8 cellular contexts compared by ENCODE assay signal in genomic region chr9:34177906-34178697, GRCh38. TPM values are rescaled to one million over a fixed set of nuclear protein-coding genes. Genes with fewer than 3 reads are reported as not detected.
A peak's percentile ranks its signal among the peaks of the same experiment; 100 is the strongest.
DNase-seq lines count a peak whose midpoint lies in the region; ATAC-seq and TF ChIP-seq lines count a peak whose summit lies in the region.

No MANE protein-coding gene starts in this region.

- H3K4me1 ChIP-seq in ES-I3 (ENCODE audit: insufficient read depth, low read length) (no peaks in the 10 kb centered on the region), HUES6 (ENCODE audit: control insufficient read depth, insufficient read depth, low read length) (no peaks in the 10 kb centered on the region)

- H3K27me3 ChIP-seq in HUES6 (ENCODE audit: control insufficient read depth, insufficient read depth, low read length): no peaks in the 10 kb centered on the region

- DNase-seq in choroid plexus epithelial cell (ENCODE audit: low read depth): no peak
- no peak for DNase-seq in naive B cell
- DNase-seq in SK-N-DZ (ENCODE audit: low spot score): no peak
- DNase-seq in epidermal melanocyte (ENCODE audit: insufficient read length, low spot score): no peak
- DNase-seq in Ammon's horn (ENCODE audit: low spot score): no peak
- no peak for DNase-seq in superior temporal gyrus (ENCODE audit: extremely low spot score)

- no peaks in the 10 kb centered on the region for H3K9me3 Mint-ChIP-seq in naive B cell

- H3K9ac ChIP-seq in ES-I3 (ENCODE audit: low read depth, low read length): peak overlapping the region; percentile 97
- H3K9ac ChIP-seq in HUES6 (ENCODE audit: low read length): peak overlapping the region; percentile 90

- H3K36me3 ChIP-seq in ES-I3 (ENCODE audit: insufficient read depth, low read length) (no peaks in the 10 kb centered on the region), HUES6 (ENCODE audit: control insufficient read depth, insufficient read depth, low read length) (no peaks in the 10 kb centered on the region)

- H3K27me3 Mint-ChIP-seq in naive B cell: peaks cover 0 to 8% (median 5%) of the 10 kb centered on the region in 3 donors

- peak overlapping the region; percentile 75 for H3K4me3 ChIP-seq in HUES6 (ENCODE audit: low read depth, low read length)
- peak overlapping the region; percentile 94 for H3K4me3 ChIP-seq in choroid plexus epithelial cell (ENCODE audit: low read depth, low read length)

- H3K9me3 ChIP-seq in ES-I3 (ENCODE audit: control insufficient read depth, insufficient read depth, low read length): no peaks in the 10 kb centered on the region
- H3K9me3 ChIP-seq in HUES6 (ENCODE audit: control insufficient read depth, insufficient read depth, low read depth, low read length): no peaks in the 10 kb centered on the region

- peak overlapping the region; percentile 93 to 100 (median 97) for H3K27ac Mint-ChIP-seq in naive B cell

- peaks cover 0 to 9% of the 10 kb centered on the region in 2 donors for H3K36me3 Mint-ChIP-seq in naive B cell

- no peak for ATAC-seq in naive B cell (ENCODE audit: low read depth in 2 of 2)

- H3K4me3 Mint-ChIP-seq in naive B cell: peak overlapping the region; percentile 88 to 100 (median 98)

- H3K27ac ChIP-seq in HUES6 (ENCODE audit: low read depth, low read length): peak overlapping the region; percentile 84; the same call in 1 of the 2 replicates

- TF ChIP-seq CTCF in choroid plexus epithelial cell (conservative IDR thresholded peaks at IDR 0.05; ENCODE audit: low read depth, low read length): no peak

- H3K4me1 Mint-ChIP-seq in naive B cell: peaks cover 17 to 26% (median 25%) of the 10 kb centered on the region in 3 donors

RNA-seq across cellular contexts. Expression of gene UBAP1, which starts 0.7 kb away (rescaled TPM):
- 10 to 100 TPM; 18.1 to 35.3 (median 28.0) TPM for polyA plus RNA-seq in naive B cell (ENCODE audit: low read depth in 6 of 6)
- polyA plus RNA-seq in SK-N-DZ (2014; cell fraction: cytosol; rRNA removed): 16.2 and 19.5 TPM in 2 replicates
- 10.6 and 12.3 TPM in 2 replicates for polyA plus RNA-seq in SK-N-DZ (2014; cell fraction: nucleus; rRNA removed)

RNA-seq across cellular contexts. Expression of gene DCAF12, which starts 51.6 kb away (rescaled TPM):
- polyA plus RNA-seq in naive B cell (ENCODE audit: low read depth in 6 of 6): 1 to 10 TPM in 2 of 6 donors, under 1 TPM in 3, not detected in 1; 0.39 to 1.1 (median 0.93) TPM
- polyA plus RNA-seq in SK-N-DZ (2014; cell fraction: cytosol; rRNA removed): 42.1 and 52.8 TPM in 2 replicates
- polyA plus RNA-seq in SK-N-DZ (2014; cell fraction: nucleus; rRNA removed): 19.9 and 24.5 TPM in 2 replicates
